Comparison of ENCODE assay signal across 1 cellular context in the genomic region with DNA sequence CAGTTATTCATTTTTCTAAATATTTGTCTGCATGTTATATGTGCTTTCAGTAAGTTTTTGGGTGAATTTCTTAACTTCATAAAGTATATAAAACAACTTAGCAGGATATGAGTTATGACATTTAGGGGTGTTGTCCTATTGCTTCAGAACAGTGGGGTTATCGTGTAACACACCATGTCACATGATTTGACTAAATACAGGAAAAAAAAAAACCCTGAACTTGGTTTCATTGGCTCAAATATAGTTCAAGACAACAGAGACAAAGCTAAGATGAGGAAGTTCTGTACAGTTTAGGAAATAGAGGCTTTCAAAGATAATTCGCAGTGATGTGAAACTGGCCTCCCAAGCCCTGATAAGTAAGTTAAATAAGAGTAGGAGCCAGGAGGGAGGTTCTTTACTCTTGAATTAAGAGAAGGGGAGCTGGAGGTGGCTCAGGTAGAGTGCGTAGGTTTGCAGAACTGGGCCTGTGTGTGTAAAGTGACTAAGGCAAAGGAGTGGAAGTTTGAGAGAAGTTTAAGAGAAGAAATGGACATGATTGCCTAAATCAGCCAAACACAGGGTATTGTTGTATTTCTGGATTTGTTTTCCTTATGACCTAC.
A peak's percentile ranks its signal among the peaks of the same experiment; 100 is the strongest.
TF ChIP-seq lines count a peak whose summit lies in the region.

No MANE protein-coding gene starts in this region.

TF ChIP-seq in K562, 482 proteins besides CTCF, POLR2A, EP300 and RAD21 (continued from another document and continues in another):
- TF ChIP-seq, protein P1, sequence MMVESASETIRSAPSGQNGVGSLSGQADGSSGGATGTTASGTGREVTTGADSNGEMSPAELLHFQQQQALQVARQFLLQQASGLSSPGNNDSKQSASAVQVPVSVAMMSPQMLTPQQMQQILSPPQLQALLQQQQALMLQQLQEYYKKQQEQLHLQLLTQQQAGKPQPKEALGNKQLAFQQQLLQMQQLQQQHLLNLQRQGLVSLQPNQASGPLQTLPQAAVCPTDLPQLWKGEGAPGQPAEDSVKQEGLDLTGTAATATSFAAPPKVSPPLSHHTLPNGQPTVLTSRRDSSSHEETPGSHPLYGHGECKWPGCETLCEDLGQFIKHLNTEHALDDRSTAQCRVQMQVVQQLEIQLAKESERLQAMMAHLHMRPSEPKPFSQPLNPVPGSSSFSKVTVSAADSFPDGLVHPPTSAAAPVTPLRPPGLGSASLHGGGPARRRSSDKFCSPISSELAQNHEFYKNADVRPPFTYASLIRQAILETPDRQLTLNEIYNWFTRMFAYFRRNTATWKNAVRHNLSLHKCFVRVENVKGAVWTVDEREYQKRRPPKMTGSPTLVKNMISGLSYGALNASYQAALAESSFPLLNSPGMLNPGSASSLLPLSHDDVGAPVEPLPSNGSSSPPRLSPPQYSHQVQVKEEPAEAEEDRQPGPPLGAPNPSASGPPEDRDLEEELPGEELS (CRISPR knock-in tag; IDR thresholded peaks at IDR 0.05; ENCODE audit: borderline replicate concordance): no peak
- TF ChIP-seq KHSRP (IDR thresholded peaks at IDR 0.05) (no peak), FOSL1 (tag; conservative IDR thresholded peaks at IDR 0.05) (peak; percentile 63), ZNF134 (CRISPR knock-in tag; conservative IDR thresholded peaks at IDR 0.05) (no peak), U2AF2 (optimal IDR thresholded peaks at IDR 0.05; ENCODE audit: low read depth, low read length) (no peak), POLR3A (IDR thresholded peaks at IDR 0.05; ENCODE audit: borderline replicate concordance, extremely low read depth, insufficient read depth, insufficient read length) (no peak), ARID1B (IDR thresholded peaks at IDR 0.05) (peak; percentile 58; the same call in 1 of the 2 replicates), KLF13 (tag; IDR thresholded peaks at IDR 0.05; ENCODE audit: borderline replicate concordance, low read depth) (no peak), ESRRA (IDR thresholded peaks at IDR 0.05; ENCODE audit: borderline replicate concordance, low read depth) (no peak), ETV6 (IDR thresholded peaks at IDR 0.05; ENCODE audit: borderline replicate concordance in 1 of 2, low read depth in 2 of 2, low read length in 1 of 2) (no peak), ETV6 (CRISPR knock-in tag; IDR thresholded peaks at IDR 0.05; ENCODE audit: borderline replicate concordance) (no peak), TSC22D4 (tag; IDR thresholded peaks at IDR 0.05) (no peak), ZNF3 (CRISPR knock-in tag; IDR thresholded peaks at IDR 0.05) (no peak), ZNF668 (CRISPR knock-in tag; IDR thresholded peaks at IDR 0.05) (no peak), PML (IDR thresholded peaks at IDR 0.05; ENCODE audit: low read length) (no peak), ZFP36 (IDR thresholded peaks at IDR 0.05; ENCODE audit: low read depth, low read length, partially characterized antibody) (no peak), SAFB2 (IDR thresholded peaks at IDR 0.05; ENCODE audit: borderline replicate concordance, low read depth, low read length, severe bottlenecking) (no peak), HMG20B (CRISPR knock-in tag; IDR thresholded peaks at IDR 0.05) (no peak), RBM25 (IDR thresholded peaks at IDR 0.05; ENCODE audit: low read depth, low read length, severe bottlenecking) (no peak), SIRT6 (IDR thresholded peaks at IDR 0.05; ENCODE audit: low read depth, low read length) (no peak), PPARD (CRISPR knock-in tag; IDR thresholded peaks at IDR 0.05) (no peak), L3MBTL2 (IDR thresholded peaks at IDR 0.05) (no peak), EGR1 (conservative IDR thresholded peaks at IDR 0.05) (no peak), MYC (IDR thresholded peaks at IDR 0.05; ENCODE audit: low read depth, low read length) (peak; percentile 23; the same call in 1 of the 2 replicates), MYC (CRISPR knock-in tag; IDR thresholded peaks at IDR 0.05; ENCODE audit: borderline replicate concordance, low read depth) (no peak), SETDB1 (IDR thresholded peaks at IDR 0.05; ENCODE audit: low read length) (no peak), HDAC1 (IDR thresholded peaks at IDR 0.05) (peak in 1 of 2 experiments; percentile 31; a peak in 1 of 4 replicates), CHCHD3 (CRISPR knock-in tag; IDR thresholded peaks at IDR 0.05) (no peak), FOXA3 (CRISPR knock-in tag; conservative IDR thresholded peaks at IDR 0.05 in 1 of 2, IDR thresholded peaks at IDR 0.05 in 1 of 2) (peak in 1 of 2 experiments; percentile 58; a peak in 2 of 4 replicates), SRSF7 (optimal IDR thresholded peaks at IDR 0.05; ENCODE audit: low read depth, low read length) (no peak)
- TF ChIP-seq, protein P2, sequence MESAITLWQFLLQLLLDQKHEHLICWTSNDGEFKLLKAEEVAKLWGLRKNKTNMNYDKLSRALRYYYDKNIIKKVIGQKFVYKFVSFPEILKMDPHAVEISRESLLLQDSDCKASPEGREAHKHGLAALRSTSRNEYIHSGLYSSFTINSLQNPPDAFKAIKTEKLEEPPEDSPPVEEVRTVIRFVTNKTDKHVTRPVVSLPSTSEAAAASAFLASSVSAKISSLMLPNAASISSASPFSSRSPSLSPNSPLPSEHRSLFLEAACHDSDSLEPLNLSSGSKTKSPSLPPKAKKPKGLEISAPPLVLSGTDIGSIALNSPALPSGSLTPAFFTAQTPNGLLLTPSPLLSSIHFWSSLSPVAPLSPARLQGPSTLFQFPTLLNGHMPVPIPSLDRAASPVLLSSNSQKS (CRISPR knock-in tag; IDR thresholded peaks at IDR 0.05): no peak
- TF ChIP-seq, protein P3, sequence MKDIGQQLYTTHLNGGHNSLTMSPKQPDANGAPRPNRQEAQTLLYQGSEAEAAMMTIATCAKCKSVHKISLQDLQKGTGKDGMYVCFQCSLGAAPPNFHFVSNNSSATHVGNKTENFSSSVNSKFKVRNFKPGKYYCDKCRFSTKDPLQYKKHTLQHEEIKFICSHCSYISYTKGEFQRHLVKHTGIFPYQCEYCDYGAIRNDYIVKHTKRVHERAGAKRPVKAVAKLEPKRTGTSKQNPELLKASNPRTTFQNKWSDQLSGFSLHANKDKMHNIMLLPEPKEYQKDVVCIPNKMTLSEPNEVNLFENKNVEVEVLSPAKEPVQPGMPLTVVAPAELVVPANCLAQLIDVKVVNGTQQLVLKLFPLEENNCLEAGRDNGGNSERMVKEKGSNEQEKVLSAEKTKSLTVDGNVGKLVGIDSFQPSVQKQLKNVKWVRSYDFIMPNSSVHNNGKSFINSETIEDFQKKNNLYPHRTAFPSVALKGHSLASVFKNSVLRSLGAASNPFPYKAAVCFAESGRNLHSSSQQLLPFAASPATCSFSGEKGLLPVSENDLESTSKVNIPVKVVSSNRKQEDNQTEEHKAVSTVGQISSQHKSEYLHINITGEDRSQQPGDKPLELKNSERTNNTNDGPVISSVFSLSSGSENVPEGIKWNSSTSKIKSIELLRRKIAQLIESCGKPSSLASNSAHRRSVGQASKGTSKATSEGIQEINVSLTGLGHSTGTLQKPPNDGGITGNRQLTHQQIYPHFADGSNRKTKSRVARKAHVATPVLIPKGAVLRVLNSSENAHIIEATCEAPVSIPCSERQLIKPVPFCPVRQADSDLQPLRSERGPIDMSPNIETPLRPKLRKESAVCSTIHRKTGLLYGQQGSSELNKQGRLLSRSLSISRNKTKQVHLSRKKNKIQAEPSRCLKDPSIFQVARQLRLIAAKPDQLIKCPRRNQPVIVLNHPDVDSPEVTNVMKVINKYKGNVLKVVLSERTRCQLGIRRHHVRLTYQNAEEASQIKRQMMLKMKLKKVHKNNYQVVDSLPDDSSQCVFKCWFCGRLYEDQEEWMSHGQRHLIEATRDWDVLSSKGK (CRISPR knock-in tag; IDR thresholded peaks at IDR 0.05): no peak
- TF ChIP-seq, protein P4, sequence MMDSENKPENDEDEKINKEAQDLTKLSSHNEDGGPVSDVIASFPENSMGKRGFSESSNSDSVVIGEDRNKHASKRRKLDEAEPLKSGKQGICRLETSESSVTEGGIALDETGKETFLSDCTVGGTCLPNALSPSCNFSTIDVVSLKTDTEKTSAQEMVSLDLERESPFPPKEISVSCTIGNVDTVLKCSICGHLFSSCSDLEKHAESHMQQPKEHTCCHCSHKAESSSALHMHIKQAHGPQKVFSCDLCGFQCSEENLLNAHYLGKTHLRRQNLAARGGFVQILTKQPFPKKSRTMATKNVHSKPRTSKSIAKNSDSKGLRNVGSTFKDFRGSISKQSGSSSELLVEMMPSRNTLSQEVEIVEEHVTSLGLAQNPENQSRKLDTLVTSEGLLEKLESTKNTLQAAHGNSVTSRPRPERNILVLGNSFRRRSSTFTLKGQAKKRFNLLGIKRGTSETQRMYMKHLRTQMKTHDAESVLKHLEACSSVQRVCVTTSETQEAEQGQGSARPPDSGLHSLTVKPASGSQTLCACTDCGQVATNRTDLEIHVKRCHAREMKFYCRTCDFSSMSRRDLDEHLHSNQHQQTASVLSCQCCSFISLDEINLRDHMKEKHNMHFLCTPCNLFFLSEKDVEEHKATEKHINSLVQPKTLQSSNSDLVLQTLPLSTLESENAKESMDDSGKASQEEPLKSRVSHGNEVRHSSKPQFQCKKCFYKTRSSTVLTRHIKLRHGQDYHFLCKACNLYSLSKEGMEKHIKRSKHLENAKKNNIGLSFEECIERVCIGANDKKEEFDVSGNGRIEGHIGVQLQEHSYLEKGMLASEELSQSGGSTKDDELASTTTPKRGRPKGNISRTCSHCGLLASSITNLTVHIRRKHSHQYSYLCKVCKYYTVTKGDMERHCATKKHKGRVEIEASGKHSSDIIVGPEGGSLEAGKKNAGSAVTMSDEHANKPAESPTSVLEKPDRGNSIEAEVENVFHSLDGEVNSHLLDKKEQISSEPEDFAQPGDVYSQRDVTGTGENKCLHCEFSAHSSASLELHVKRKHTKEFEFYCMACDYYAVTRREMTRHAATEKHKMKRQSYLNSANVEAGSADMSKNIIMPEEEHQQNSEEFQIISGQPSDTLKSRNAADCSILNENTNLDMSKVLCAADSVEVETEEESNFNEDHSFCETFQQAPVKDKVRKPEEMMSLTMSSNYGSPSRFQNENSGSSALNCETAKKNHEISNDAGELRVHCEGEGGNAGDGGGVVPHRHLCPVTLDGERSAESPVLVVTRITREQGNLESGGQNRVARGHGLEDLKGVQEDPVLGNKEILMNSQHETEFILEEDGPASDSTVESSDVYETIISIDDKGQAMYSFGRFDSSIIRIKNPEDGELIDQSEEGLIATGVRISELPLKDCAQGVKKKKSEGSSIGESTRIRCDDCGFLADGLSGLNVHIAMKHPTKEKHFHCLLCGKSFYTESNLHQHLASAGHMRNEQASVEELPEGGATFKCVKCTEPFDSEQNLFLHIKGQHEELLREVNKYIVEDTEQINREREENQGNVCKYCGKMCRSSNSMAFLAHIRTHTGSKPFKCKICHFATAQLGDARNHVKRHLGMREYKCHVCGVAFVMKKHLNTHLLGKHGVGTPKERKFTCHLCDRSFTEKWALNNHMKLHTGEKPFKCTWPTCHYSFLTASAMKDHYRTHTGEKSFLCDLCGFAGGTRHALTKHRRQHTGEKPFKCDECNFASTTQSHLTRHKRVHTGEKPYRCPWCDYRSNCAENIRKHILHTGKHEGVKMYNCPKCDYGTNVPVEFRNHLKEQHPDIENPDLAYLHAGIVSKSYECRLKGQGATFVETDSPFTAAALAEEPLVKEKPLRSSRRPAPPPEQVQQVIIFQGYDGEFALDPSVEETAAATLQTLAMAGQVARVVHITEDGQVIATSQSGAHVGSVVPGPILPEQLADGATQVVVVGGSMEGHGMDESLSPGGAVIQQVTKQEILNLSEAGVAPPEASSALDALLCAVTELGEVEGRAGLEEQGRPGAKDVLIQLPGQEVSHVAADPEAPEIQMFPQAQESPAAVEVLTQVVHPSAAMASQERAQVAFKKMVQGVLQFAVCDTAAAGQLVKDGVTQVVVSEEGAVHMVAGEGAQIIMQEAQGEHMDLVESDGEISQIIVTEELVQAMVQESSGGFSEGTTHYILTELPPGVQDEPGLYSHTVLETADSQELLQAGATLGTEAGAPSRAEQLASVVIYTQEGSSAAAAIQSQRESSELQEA (IDR thresholded peaks at IDR 0.05; ENCODE audit: low read depth): no peak
- TF ChIP-seq, protein P5, sequence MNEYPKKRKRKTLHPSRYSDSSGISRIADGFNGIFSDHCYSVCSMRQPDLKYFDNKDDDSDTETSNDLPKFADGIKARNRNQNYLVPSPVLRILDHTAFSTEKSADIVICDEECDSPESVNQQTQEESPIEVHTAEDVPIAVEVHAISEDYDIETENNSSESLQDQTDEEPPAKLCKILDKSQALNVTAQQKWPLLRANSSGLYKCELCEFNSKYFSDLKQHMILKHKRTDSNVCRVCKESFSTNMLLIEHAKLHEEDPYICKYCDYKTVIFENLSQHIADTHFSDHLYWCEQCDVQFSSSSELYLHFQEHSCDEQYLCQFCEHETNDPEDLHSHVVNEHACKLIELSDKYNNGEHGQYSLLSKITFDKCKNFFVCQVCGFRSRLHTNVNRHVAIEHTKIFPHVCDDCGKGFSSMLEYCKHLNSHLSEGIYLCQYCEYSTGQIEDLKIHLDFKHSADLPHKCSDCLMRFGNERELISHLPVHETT (CRISPR knock-in tag; conservative IDR thresholded peaks at IDR 0.05 in 1 of 2, IDR thresholded peaks at IDR 0.05 in 1 of 2): peak in 1 of 2 experiments; percentile 60; a peak in 1 of 4 replicates
- TF ChIP-seq, protein P6, sequence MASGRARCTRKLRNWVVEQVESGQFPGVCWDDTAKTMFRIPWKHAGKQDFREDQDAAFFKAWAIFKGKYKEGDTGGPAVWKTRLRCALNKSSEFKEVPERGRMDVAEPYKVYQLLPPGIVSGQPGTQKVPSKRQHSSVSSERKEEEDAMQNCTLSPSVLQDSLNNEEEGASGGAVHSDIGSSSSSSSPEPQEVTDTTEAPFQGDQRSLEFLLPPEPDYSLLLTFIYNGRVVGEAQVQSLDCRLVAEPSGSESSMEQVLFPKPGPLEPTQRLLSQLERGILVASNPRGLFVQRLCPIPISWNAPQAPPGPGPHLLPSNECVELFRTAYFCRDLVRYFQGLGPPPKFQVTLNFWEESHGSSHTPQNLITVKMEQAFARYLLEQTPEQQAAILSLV (tag; IDR thresholded peaks at IDR 0.05): no peak
- TF ChIP-seq, protein P7, sequence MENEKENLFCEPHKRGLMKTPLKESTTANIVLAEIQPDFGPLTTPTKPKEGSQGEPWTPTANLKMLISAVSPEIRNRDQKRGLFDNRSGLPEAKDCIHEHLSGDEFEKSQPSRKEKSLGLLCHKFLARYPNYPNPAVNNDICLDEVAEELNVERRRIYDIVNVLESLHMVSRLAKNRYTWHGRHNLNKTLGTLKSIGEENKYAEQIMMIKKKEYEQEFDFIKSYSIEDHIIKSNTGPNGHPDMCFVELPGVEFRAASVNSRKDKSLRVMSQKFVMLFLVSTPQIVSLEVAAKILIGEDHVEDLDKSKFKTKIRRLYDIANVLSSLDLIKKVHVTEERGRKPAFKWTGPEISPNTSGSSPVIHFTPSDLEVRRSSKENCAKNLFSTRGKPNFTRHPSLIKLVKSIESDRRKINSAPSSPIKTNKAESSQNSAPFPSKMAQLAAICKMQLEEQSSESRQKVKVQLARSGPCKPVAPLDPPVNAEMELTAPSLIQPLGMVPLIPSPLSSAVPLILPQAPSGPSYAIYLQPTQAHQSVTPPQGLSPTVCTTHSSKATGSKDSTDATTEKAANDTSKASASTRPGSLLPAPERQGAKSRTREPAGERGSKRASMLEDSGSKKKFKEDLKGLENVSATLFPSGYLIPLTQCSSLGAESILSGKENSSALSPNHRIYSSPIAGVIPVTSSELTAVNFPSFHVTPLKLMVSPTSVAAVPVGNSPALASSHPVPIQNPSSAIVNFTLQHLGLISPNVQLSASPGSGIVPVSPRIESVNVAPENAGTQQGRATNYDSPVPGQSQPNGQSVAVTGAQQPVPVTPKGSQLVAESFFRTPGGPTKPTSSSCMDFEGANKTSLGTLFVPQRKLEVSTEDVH (IDR thresholded peaks at IDR 0.05; ENCODE audit: low read depth, partially characterized antibody): peak; percentile 22
- TF ChIP-seq, protein P8, sequence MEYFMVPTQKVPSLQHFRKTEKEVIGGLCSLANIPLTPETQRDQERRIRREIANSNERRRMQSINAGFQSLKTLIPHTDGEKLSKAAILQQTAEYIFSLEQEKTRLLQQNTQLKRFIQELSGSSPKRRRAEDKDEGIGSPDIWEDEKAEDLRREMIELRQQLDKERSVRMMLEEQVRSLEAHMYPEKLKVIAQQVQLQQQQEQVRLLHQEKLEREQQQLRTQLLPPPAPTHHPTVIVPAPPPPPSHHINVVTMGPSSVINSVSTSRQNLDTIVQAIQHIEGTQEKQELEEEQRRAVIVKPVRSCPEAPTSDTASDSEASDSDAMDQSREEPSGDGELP (CRISPR knock-in tag; IDR thresholded peaks at IDR 0.05; ENCODE audit: borderline replicate concordance): no peak
